21 cellular contexts compared by ENCODE assay signal in the genomic region with DNA sequence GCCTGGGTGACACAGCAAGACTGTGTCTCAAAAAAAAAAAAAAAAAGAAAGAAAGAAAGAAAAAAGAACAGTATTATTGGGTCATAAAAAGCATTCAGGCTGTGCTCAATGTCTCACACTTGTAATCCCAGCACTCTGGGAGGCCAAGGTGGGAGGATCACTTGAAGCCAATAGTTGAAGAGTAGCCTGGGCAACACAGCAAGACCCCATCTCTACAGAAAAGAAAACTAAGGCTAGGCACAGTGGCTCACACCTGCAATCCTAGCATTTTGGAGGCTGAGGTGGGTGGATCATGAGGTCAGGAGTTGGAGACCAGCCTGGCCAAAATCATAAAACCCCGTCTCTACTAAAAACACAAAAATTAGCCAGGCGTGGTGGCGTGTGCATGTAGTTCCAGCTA. TPM values are rescaled to one million over a fixed set of nuclear protein-coding genes. Genes with fewer than 3 reads are reported as not detected.
"Had no signal": no experiment of that assay in that cellular context is flagged by ENCODE, and none has a peak within 500 bp of the region (broad histone marks: within the 10 kb centered on the region; RNA-seq: fewer than 3 reads in every experiment).

No MANE protein-coding gene starts in this region.

RNA-seq across cellular contexts. Expression of a gene that starts 12.6 kb away (rescaled TPM):
- total RNA-seq: activated naive CD4-positive, alpha-beta T cell treated with anti-CD3 and anti-CD28 coated beads for 36 hours; activated naive CD4-positive, alpha-beta T cell treated with anti-CD3 and anti-CD28 coated beads, Interleukin-2, amount 50 U/mL, for 72 hours; activated naive CD8-positive, alpha-beta T cell treated with anti-CD3 and anti-CD28 coated beads for 36 hours; activated naive CD8-positive, alpha-beta T cell treated with anti-CD3 and anti-CD28 coated beads, Interleukin-2, amount 10 ng/mL, durations not matched to agents 7 days and 5 days; activated T-cell treated with anti-CD3 and anti-CD28 coated beads, Interleukin-2, amount 50 U/mL, for 4 hours; activated T-cell treated with anti-CD3 and anti-CD28 coated beads, Interleukin-2, amount 50 U/mL, for 72 hours; activated T-helper 1 cell treated with anti-CD3 and anti-CD28 coated beads, Interleukin-12 subunit alpha, Interleukin-12 subunit beta, Interleukin-2, Interleukin-4 antibody, amounts not matched to agents 30 ng/mL and 10 ng/mL and 1 ng/mL, durations not matched to agents 14 hours and 24 hours and 36 hours; activated T-helper 17 cell treated with anti-CD3 and anti-CD28 coated beads, Interleukin-2, amount 50 U/mL, for 72 hours; activated T-helper 2 cell treated with anti-CD3 and anti-CD28 coated beads, Interferon-gamma antibody, Interleukin-2, Interleukin-4, amounts not matched to agents 10 μg/mL and 5 μg/mL and 100 μg/mL, durations not matched to agents 14 hours and 24 hours and 36 hours; adrenal gland; aorta; ascending aorta; astrocyte; body of pancreas; breast epithelium; bronchial epithelial cell; cardiac muscle cell; cardiac septum; cerebellum; chondrocyte had no signal
- polyA plus RNA-seq: adipose tissue, adrenal gland, aorta, cardiac muscle cell had no signal

RNA-seq across cellular contexts. Expression of a gene that starts 32.6 kb away (rescaled TPM):
- total RNA-seq: activated naive CD4-positive, alpha-beta T cell treated with anti-CD3 and anti-CD28 coated beads for 36 hours; activated naive CD4-positive, alpha-beta T cell treated with anti-CD3 and anti-CD28 coated beads, Interleukin-2, amount 50 U/mL, for 72 hours; activated naive CD8-positive, alpha-beta T cell treated with anti-CD3 and anti-CD28 coated beads for 36 hours; activated naive CD8-positive, alpha-beta T cell treated with anti-CD3 and anti-CD28 coated beads, Interleukin-2, amount 10 ng/mL, durations not matched to agents 7 days and 5 days; activated T-cell treated with anti-CD3 and anti-CD28 coated beads, Interleukin-2, amount 50 U/mL, for 4 hours; activated T-cell treated with anti-CD3 and anti-CD28 coated beads, Interleukin-2, amount 50 U/mL, for 72 hours; activated T-helper 1 cell treated with anti-CD3 and anti-CD28 coated beads, Interleukin-12 subunit alpha, Interleukin-12 subunit beta, Interleukin-2, Interleukin-4 antibody, amounts not matched to agents 30 ng/mL and 10 ng/mL and 1 ng/mL, durations not matched to agents 14 hours and 24 hours and 36 hours; activated T-helper 17 cell treated with anti-CD3 and anti-CD28 coated beads, Interleukin-2, amount 50 U/mL, for 72 hours; activated T-helper 2 cell treated with anti-CD3 and anti-CD28 coated beads, Interferon-gamma antibody, Interleukin-2, Interleukin-4, amounts not matched to agents 10 μg/mL and 5 μg/mL and 100 μg/mL, durations not matched to agents 14 hours and 24 hours and 36 hours; adrenal gland; aorta; ascending aorta; astrocyte; body of pancreas; breast epithelium; bronchial epithelial cell; cardiac muscle cell; cardiac septum; cerebellum; chondrocyte had no signal
- polyA plus RNA-seq: adipose tissue, adrenal gland, aorta had no signal

RNA-seq across cellular contexts. Expression of a gene that starts 34.5 kb away (rescaled TPM):
- total RNA-seq: ascending aorta, astrocyte had no signal

RNA-seq across cellular contexts. Expression of a gene that starts 38.0 kb away (rescaled TPM):
- total RNA-seq: activated naive CD4-positive, alpha-beta T cell treated with anti-CD3 and anti-CD28 coated beads for 36 hours; activated naive CD8-positive, alpha-beta T cell treated with anti-CD3 and anti-CD28 coated beads, Interleukin-2, amount 10 ng/mL, durations not matched to agents 7 days and 5 days; activated T-helper 1 cell treated with anti-CD3 and anti-CD28 coated beads, Interleukin-12 subunit alpha, Interleukin-12 subunit beta, Interleukin-2, Interleukin-4 antibody, amounts not matched to agents 30 ng/mL and 10 ng/mL and 1 ng/mL, durations not matched to agents 14 hours and 24 hours and 36 hours; activated T-helper 17 cell treated with anti-CD3 and anti-CD28 coated beads, Interleukin-2, amount 50 U/mL, for 72 hours; activated T-helper 2 cell treated with anti-CD3 and anti-CD28 coated beads, Interferon-gamma antibody, Interleukin-2, Interleukin-4, amounts not matched to agents 10 μg/mL and 5 μg/mL and 100 μg/mL, durations not matched to agents 14 hours and 24 hours and 36 hours; astrocyte; bronchial epithelial cell had no signal
